12 cellular contexts compared by ENCODE assay signal in genomic region chr18:48663096-48663930, GRCh38.
DNase-seq lines count a peak whose midpoint lies in the region; ATAC-seq and TF ChIP-seq lines count a peak whose summit lies in the region.
"Had no signal": no experiment of that assay in that cellular context is flagged by ENCODE, and none has a peak within 500 bp of the region (broad histone marks: within the 10 kb centered on the region; RNA-seq: fewer than 3 reads in every experiment).

No MANE protein-coding gene starts in this region.

- H3K4me3 Mint-ChIP-seq in Caco-2 (ENCODE audit: unreplicated experiment) = no peak overlapping the region
- H3K4me3 Mint-ChIP-seq: CD4-positive, alpha-beta T cell; GM23338 had no signal

- DNase-seq in Caco-2 (no peak), PC-9 (no peak), hepatocyte (ENCODE audit: low spot score) (no peak), superior temporal gyrus (ENCODE audit: extremely low spot score) (no peak), NCI-H2171 (lab: John Stamatoyannopoulos, UW) (no peak), NCI-H526 (lab: John Stamatoyannopoulos, UW) (no peak)
- DNase-seq: GF-D8 had no signal

- peak overlapping the region; percentile 69; the same call in 1 of the 2 replicates for H3K27ac ChIP-seq in PC-9
- peak overlapping the region; percentile 79 for H3K27ac ChIP-seq in hepatocyte
- peak overlapping the region; percentile 67 for H3K27ac ChIP-seq in neutrophil
- H3K27ac ChIP-seq: SJCRH30 had no signal

- 94% methylated on average over 14 of the region's 14 CpGs for WGBS in hepatocyte (ENCODE audit: low lambda C conversion rate, missing lambda C conversion rate)

- CTCF ChIA-PET in Caco-2 (lab: Charles Lee) = no interaction called here
- CTCF ChIA-PET in PC-9 (lab: Charles Lee) = interaction anchor here (0.5 kb wide), 1 partner anchor 575 kb away, joined by 3 read pairs; no protein-coding TSS in a partner anchor

- POLR2A ChIA-PET in Caco-2 (lab: Charles Lee) (no interaction called here), PC-9 (lab: Charles Lee; ENCODE audit: unreplicated experiment) (interaction anchor here (0.6 kb wide), 1 partner anchor 131 kb away, joined by 3 read pairs; no protein-coding TSS in a partner anchor)

- no peaks in the 10 kb centered on the region for H3K27me3 Mint-ChIP-seq in Caco-2 (ENCODE audit: insufficient read depth, unreplicated experiment)

- H3K9me2 ChIP-seq in PC-9 (ENCODE audit: insufficient read depth) (no peaks in the 10 kb centered on the region), hepatocyte (replicated peaks; ENCODE audit: insufficient read depth) (no peaks in the 10 kb centered on the region)

- peaks cover 31% of the 10 kb centered on the region for H3K4me1 Mint-ChIP-seq in Caco-2 (ENCODE audit: low read depth, unreplicated experiment)

- H3K4me3 ChIP-seq in Caco-2 (ENCODE audit: low read depth, low read length) (no peak overlapping the region), PC-9 (peak overlapping the region; percentile 40; the same call in 1 of the 2 replicates), hepatocyte (no peak overlapping the region), neutrophil (ENCODE audit: low read depth in 1 of 2, low read length in 1 of 2) (no peak overlapping the region)
- H3K4me3 ChIP-seq: GM23338, SJCRH30 had no signal

- H3F3A ChIP-seq in PC-9 (ENCODE audit: insufficient read depth, low read depth) = peaks cover 17% of the 10 kb centered on the region

- ATAC-seq in GM21717 (IDR thresholded peaks at IDR 0.05; ENCODE audit: unreplicated experiment) = no peak

- H4K20me1 ChIP-seq in PC-9 (ENCODE audit: insufficient read depth) (no peaks in the 10 kb centered on the region), hepatocyte (ENCODE audit: insufficient read depth, poor library complexity, severe bottlenecking) (peaks cover 4% of the 10 kb centered on the region)

- no TSS peak for BruUV-seq in Caco-2 (replicated peaks; lab: Mats Ljungman, UMichigan)
- BruUV-seq in PC-9 (replicated peaks; lab: Mats Ljungman, UMichigan) = no TSS peak

- H3K36me3 Mint-ChIP-seq in Caco-2 (ENCODE audit: insufficient read depth, unreplicated experiment) = peaks cover 18% of the 10 kb centered on the region

- intact Hi-C loops in Caco-2 (cut with micrococcal nuclease; ENCODE audit: unreplicated experiment) = no loop called here
- intact Hi-C loops in PC-9 (cut with micrococcal nuclease; ENCODE audit: unreplicated experiment) = loop anchor here (5.0 kb wide), 3 partner anchors 41 to 641 kb away; no protein-coding TSS in a partner anchor

- H3K4me1 ChIP-seq in Caco-2 (peaks cover 18% of the 10 kb centered on the region; the same call in 1 of the 2 replicates), PC-9 (replicated peaks; ENCODE audit: insufficient read depth) (peaks cover 34% of the 10 kb centered on the region), hepatocyte (ENCODE audit: insufficient read depth) (peaks cover 21% of the 10 kb centered on the region), neutrophil (ENCODE audit: control insufficient read depth in 1 of 2, insufficient read depth in 1 of 2, low read depth in 1 of 2, low read length in 1 of 2) (peaks cover 27 to 33% of the 10 kb centered on the region in 2 experiments)

- no peaks in the 10 kb centered on the region for H3K9me3 ChIP-seq in Caco-2
- H3K9me3 ChIP-seq in PC-9 (ENCODE audit: insufficient read depth, low read depth) = 0 out of 2 replicates have a peak, but pooled peaks cover 5% of the 10 kb centered on the region
- H3K9me3 ChIP-seq in hepatocyte (ENCODE audit: low read depth) = no peaks in the 10 kb centered on the region
- H3K9me3 ChIP-seq in neutrophil = no peaks in the 10 kb centered on the region
- H3K9me3 ChIP-seq: SJCRH30 had no signal

- H3K4me2 ChIP-seq in PC-9 (peak overlapping the region; percentile 78), hepatocyte (no peak overlapping the region)
- H3K4me2 ChIP-seq: GM23338 had no signal

- H3K9me3 Mint-ChIP-seq in Caco-2 (ENCODE audit: unreplicated experiment) = peaks cover 10% of the 10 kb centered on the region
- H3K9me3 Mint-ChIP-seq: CD4-positive, alpha-beta T cell had no signal

- H3K79me2 ChIP-seq in PC-9 (ENCODE audit: low read depth) (no peaks in the 10 kb centered on the region), hepatocyte (no peaks in the 10 kb centered on the region)

- TF ChIP-seq CTCF in Caco-2 (IDR thresholded peaks at IDR 0.05; ENCODE audit: insufficient read depth in 1 of 2, low read depth in 1 of 2, low read length in 1 of 2, severe bottlenecking in 1 of 2, unreplicated experiment in 1 of 2) = no peak
- TF ChIP-seq CTCF in PC-9 (conservative IDR thresholded peaks at IDR 0.05) = no peak
- TF ChIP-seq CTCF in hepatocyte (IDR thresholded peaks at IDR 0.05; ENCODE audit: poor library complexity) = no peak
- TF ChIP-seq CTCF in neutrophil (IDR thresholded peaks at IDR 0.05) = no peak

- H3K36me3 ChIP-seq in Caco-2 (ENCODE audit: control insufficient read depth, insufficient read depth, low read length) (no peaks in the 10 kb centered on the region), PC-9 (ENCODE audit: low read depth) (peaks cover 5% of the 10 kb centered on the region; the same call in 1 of the 2 replicates), hepatocyte (replicated peaks; ENCODE audit: insufficient read depth, low read depth) (no peaks in the 10 kb centered on the region), neutrophil (no peaks in the 10 kb centered on the region)

- H3K27ac Mint-ChIP-seq in Caco-2 (ENCODE audit: unreplicated experiment) = peak overlapping the region; percentile 36
- H3K27ac Mint-ChIP-seq: CD4-positive, alpha-beta T cell; GM23338 had no signal

- H2AFZ ChIP-seq in PC-9 (no peak overlapping the region), hepatocyte (no peak overlapping the region)
- H2AFZ ChIP-seq: GM23338 had no signal

- H3K27me3 ChIP-seq in Caco-2 (replicated peaks; ENCODE audit: control insufficient read depth, insufficient read depth, low read length) = no peaks in the 10 kb centered on the region
- H3K27me3 ChIP-seq in PC-9 (ENCODE audit: insufficient read depth, low read depth) = no peaks in the 10 kb centered on the region
- H3K27me3 ChIP-seq in hepatocyte = no peaks in the 10 kb centered on the region
- H3K27me3 ChIP-seq in neutrophil = no peaks in the 10 kb centered on the region
- H3K27me3 ChIP-seq: SJCRH30 had no signal
